8 cellular contexts compared by ENCODE assay signal in the genomic region with DNA sequence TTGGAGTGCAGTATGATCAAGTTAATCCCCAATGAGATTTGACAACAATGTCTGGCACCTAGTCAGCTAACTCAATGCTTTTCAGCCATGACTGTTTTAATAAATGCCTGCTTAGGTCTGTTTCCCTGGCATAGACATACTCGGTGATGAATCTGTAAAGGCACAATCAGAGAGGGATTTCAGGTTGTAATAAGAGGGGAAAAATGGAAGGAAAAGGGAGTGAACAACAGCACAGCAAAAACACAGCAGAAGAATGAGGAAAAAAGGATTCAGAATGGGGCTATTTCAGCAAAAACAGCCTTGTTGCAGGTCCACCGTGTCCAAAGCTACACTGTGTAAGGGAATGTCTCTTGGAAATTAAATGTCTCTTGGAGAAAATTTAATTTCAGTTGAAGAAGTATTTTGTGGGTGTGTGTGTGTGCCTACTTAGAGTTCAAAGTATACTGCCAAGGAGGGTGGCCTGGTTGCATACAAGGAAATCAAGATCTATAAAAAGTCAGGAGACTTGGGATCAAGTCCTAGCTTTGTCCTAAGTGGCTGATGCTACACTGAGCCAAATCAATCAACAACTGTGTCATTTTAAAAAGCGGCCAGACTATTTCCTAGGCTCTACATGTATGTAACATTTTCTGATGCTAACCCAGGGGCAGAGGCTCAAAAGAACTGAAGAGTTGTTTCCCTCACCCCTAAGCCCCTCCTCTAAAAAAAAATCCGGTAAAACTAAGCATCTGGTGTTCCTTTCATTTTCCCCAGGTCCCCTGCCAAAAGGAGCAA. TPM values are rescaled to one million over a fixed set of nuclear protein-coding genes. Genes with fewer than 3 reads are reported as not detected.
DNase-seq lines count a peak whose midpoint lies in the region; ATAC-seq and TF ChIP-seq lines count a peak whose summit lies in the region.

No MANE protein-coding gene starts in this region.

- DNase-seq in activated T-cell treated with anti-CD3 and anti-CD28 coated beads, Interleukin-2, amount 50 U/mL, for 24 hours = no peak
- DNase-seq in activated T-cell treated with anti-CD3 and anti-CD28 coated beads for 4 hours (no peak), adrenal gland (peak in 1 of 7 donors; percentile 27), right lobe of liver (no peak), thyroid gland (no peak), NOMO-1 treated with dmso at 0.1 percent for 144 hours (lab: John Stamatoyannopoulos, UW; ENCODE audit: unreplicated experiment) (no peak), brain microvascular endothelial cell (no peak)

- H3K4me1 Mint-ChIP-seq in activated T-cell treated with anti-CD3 and anti-CD28 coated beads, Interleukin-2, amount 50 U/mL, for 24 hours (ENCODE audit: low read depth) = peaks cover 40% of the 10 kb centered on the region

- peaks cover 21 to 31% of the 10 kb centered on the region in 2 donors for H3K4me1 ChIP-seq in adrenal gland (replicated peaks in 1 of 2)
- H3K4me1 ChIP-seq in right lobe of liver = peaks cover 0 to 16% (median 3%) of the 10 kb centered on the region in 4 donors
- peaks cover 35 to 47% of the 10 kb centered on the region in 2 donors for H3K4me1 ChIP-seq in thyroid gland

- no peaks in the 10 kb centered on the region for H3K9me3 Mint-ChIP-seq in activated T-cell treated with anti-CD3 and anti-CD28 coated beads, Interleukin-2, amount 50 U/mL, for 24 hours

- TF ChIP-seq CTCF in adrenal gland (IDR thresholded peaks at IDR 0.05) (no peak), right lobe of liver (IDR thresholded peaks at IDR 0.05) (no peak), thyroid gland (IDR thresholded peaks at IDR 0.05) (no peak), brain microvascular endothelial cell (IDR thresholded peaks at IDR 0.05; ENCODE audit: low read depth, low read length, missing control alignments) (no peak)

- H3K4me3 Mint-ChIP-seq in activated T-cell treated with anti-CD3 and anti-CD28 coated beads, Interleukin-2, amount 50 U/mL, for 24 hours = peak overlapping the region; percentile 89

- H3K9me3 ChIP-seq in adrenal gland (replicated peaks in 1 of 3) (no peaks in the 10 kb centered on the region), right lobe of liver (no peaks in the 10 kb centered on the region), thyroid gland (no peaks in the 10 kb centered on the region)

- in situ Hi-C loops in brain microvascular endothelial cell (cut with HindIII; ENCODE audit: low pct_ligation_motif_present, low sequenced_read_pairs) = loop anchor here (10.0 kb wide), 1 partner anchor 66 kb away; no protein-coding TSS in a partner anchor

- no peaks in the 10 kb centered on the region for H3K27me3 Mint-ChIP-seq in activated T-cell treated with anti-CD3 and anti-CD28 coated beads, Interleukin-2, amount 50 U/mL, for 24 hours

- peak overlapping the region; percentile 74 to 93 (median 91) for H3K27ac ChIP-seq in adrenal gland
- peak overlapping the region; percentile 79 to 95 (median 94) for H3K27ac ChIP-seq in right lobe of liver
- H3K27ac ChIP-seq in thyroid gland = peak overlapping the region; percentile 92 to 100 (median 99)
- H3K27ac ChIP-seq in brain microvascular endothelial cell = no peak overlapping the region

- no peaks in the 10 kb centered on the region for H3K36me3 ChIP-seq in adrenal gland (replicated peaks in 1 of 2)
- peaks cover 0 to 8% (median 0%) of the 10 kb centered on the region in 4 donors for H3K36me3 ChIP-seq in right lobe of liver
- peaks cover 0 to 5% of the 10 kb centered on the region in 2 donors for H3K36me3 ChIP-seq in thyroid gland
- H3K36me3 ChIP-seq in brain microvascular endothelial cell (replicated peaks) = peaks cover 4% of the 10 kb centered on the region

- TF ChIP-seq POLR2A in adrenal gland (IDR thresholded peaks at IDR 0.05) = no peak
- no peak for TF ChIP-seq POLR2A in right lobe of liver (IDR thresholded peaks at IDR 0.05)
- no peak for TF ChIP-seq POLR2A in thyroid gland (IDR thresholded peaks at IDR 0.05)

- 27 to 40% (median 34%) methylated on average over 3 to 4 of the region's 4 CpGs for WGBS in adrenal gland, 4 donors
- WGBS in right lobe of liver (ENCODE audit: insufficient coverage, low coverage, low lambda C conversion rate, missing lambda C conversion rate) = 41% methylated on average over 3 of the region's 4 CpGs
- WGBS in thyroid gland, 2 donors = 29 to 41% methylated on average over 4 of the region's 4 CpGs

- H3K36me3 Mint-ChIP-seq in activated T-cell treated with anti-CD3 and anti-CD28 coated beads, Interleukin-2, amount 50 U/mL, for 24 hours (ENCODE audit: low read depth) = peaks cover 28% of the 10 kb centered on the region

- ATAC-seq in right lobe of liver (no peak), GM21576 (IDR thresholded peaks at IDR 0.05; ENCODE audit: unreplicated experiment) (no peak)

- peak overlapping the region in 1 of 4 donors; percentile 54 for H3K4me3 ChIP-seq in adrenal gland
- H3K4me3 ChIP-seq in right lobe of liver = peak overlapping the region in 2 of 3 donors; percentile 51 to 54
- H3K4me3 ChIP-seq in thyroid gland (replicated peaks in 1 of 3) = no peak overlapping the region
- H3K4me3 ChIP-seq in brain microvascular endothelial cell (ENCODE audit: low read depth, low read length) = no peak overlapping the region

- H3K27me3 ChIP-seq in adrenal gland = no peaks in the 10 kb centered on the region
- H3K27me3 ChIP-seq in right lobe of liver = no peaks in the 10 kb centered on the region
- H3K27me3 ChIP-seq in thyroid gland = no peaks in the 10 kb centered on the region
- H3K27me3 ChIP-seq in brain microvascular endothelial cell (replicated peaks) = no peaks in the 10 kb centered on the region

- H3K27ac Mint-ChIP-seq in activated T-cell treated with anti-CD3 and anti-CD28 coated beads, Interleukin-2, amount 50 U/mL, for 24 hours = peak overlapping the region; percentile 98

- intact Hi-C loops in adrenal gland (cut with DNase I) (loop anchor here in 1 of 2 donors (5.0 kb wide), 1 partner anchor 69 kb away; no protein-coding TSS in a partner anchor), right lobe of liver (cut with DNase I) (no loop called here), thyroid gland (cut with DNase I) (no loop called here)

RNA-seq across cellular contexts. Expression of gene CHD2, which starts 19.1 kb away (rescaled TPM):
- total RNA-seq in adrenal gland (100 to 1,000 TPM in 2 of 8 donors, 10 to 100 TPM in 6; 41.3 to 115 (median 83.1) TPM), right lobe of liver (10 to 100 TPM; 41.4 to 65.0 (median 56.6) TPM), thyroid gland (100 to 1,000 TPM; 149 to 299 (median 213) TPM)
- 10 to 100 TPM; 40.1 to 60.2 (median 50.3) TPM for polyA plus RNA-seq in adrenal gland

Comparison
In these comparisons a context has a peak if more than half of its experiments do, and no peak if none do; other contexts are left out.
1. H3K4me3 ChIP-seq: peak in right lobe of liver (2 of 3); none in thyroid gland (0 of 3) and brain microvascular endothelial cell (single experiment).